2 cellular contexts compared by ENCODE assay signal in genomic region chr15:78753751-78754535, GRCh38. TPM values are rescaled to one million over a fixed set of nuclear protein-coding genes. Genes with fewer than 3 reads are reported as not detected.
"Had no signal": no experiment of that assay in that cellular context is flagged by ENCODE, and none has a peak within 500 bp of the region (broad histone marks: within the 10 kb centered on the region; RNA-seq: fewer than 3 reads in every experiment).

No MANE protein-coding gene starts in this region.

RNA-seq across cellular contexts. Expression of gene ADAMTS7, which starts 57.3 kb away (rescaled TPM):
- total RNA-seq: activated CD8-positive, alpha-beta T cell treated with anti-CD3 and anti-CD28 coated beads, Interleukin-2, amount 10 ng/mL, durations not matched to agents 7 days and 5 days had no signal
- polyA plus RNA-seq: immature natural killer cell had no signal
